Comparison of ENCODE assay signal across 25 cellular contexts in genomic region chr12:117085318-117085947, GRCh38. TPM values are rescaled to one million over a fixed set of nuclear protein-coding genes. Genes with fewer than 3 reads are reported as not detected.
DNase-seq lines count a peak whose midpoint lies in the region; ATAC-seq, FAIRE-seq and TF ChIP-seq lines count a peak whose summit lies in the region.
"Had no signal": no experiment of that assay in that cellular context is flagged by ENCODE, and none has a peak within 500 bp of the region (broad histone marks: within the 10 kb centered on the region; RNA-seq: fewer than 3 reads in every experiment).

No MANE protein-coding gene starts in this region.

- no peak for DNase-seq in breast epithelium (ENCODE audit: low spot score in 2 of 2)
- DNase-seq in mammary epithelial cell, result no peak
- no peak for DNase-seq in NT2/D1 (ENCODE audit: low read depth, low spot score)
- no peak for DNase-seq in HepG2 (ENCODE audit: low spot score)
- DNase-seq in spleen, result peak; percentile 60
- DNase-seq in iPS-NIHi7 (ENCODE audit: extremely low spot score), result no peak
- no peak for DNase-seq in COLO829 (ENCODE audit: low spot score)
- DNase-seq in esophagus muscularis mucosa (ENCODE audit: extremely low spot score), result no peak
- DNase-seq: activated gamma-delta T cell; AML-193; brain microvascular endothelial cell; DMS53; effector CD8-positive, alpha-beta T cell; glutamatergic neuron; MG63; NCI-H2029 treated with DMSO at 0.1 percent for 48 hours; retina; transverse colon had no signal

- FAIRE-seq in HepG2 (lab: Jason Lieb, UNC), result no peak
- FAIRE-seq: A549, colon, G401.6, GM19239, H54 had no signal

- no peak for TF ChIP-seq POLR2A in breast epithelium (IDR thresholded peaks at IDR 0.05)
- no peak for TF ChIP-seq POLR2A in HepG2 (IDR thresholded peaks at IDR 0.05; ENCODE audit: insufficient read depth in 1 of 2, low read depth in 2 of 2, low read length in 2 of 2)
- no peak for TF ChIP-seq POLR2A in spleen (IDR thresholded peaks at IDR 0.05)
- no peak for TF ChIP-seq POLR2A in esophagus muscularis mucosa (IDR thresholded peaks at IDR 0.05; ENCODE audit: low read depth)

- H3K9me3 ChIP-seq in breast epithelium (peaks cover 0 to 4% of the 10 kb centered on the region in 2 donors), mammary epithelial cell (replicated peaks; ENCODE audit: insufficient read depth, low read length) (no peaks in the 10 kb centered on the region), NT2/D1 (ENCODE audit: insufficient read depth, low read length) (peaks cover 18% of the 10 kb centered on the region), HepG2 (ENCODE audit: low read length) (no peaks in the 10 kb centered on the region), spleen (peaks cover 0 to 19% (median 16%) of the 10 kb centered on the region in 8 donors), esophagus muscularis mucosa (peaks cover 0 to 13% (median 6%) of the 10 kb centered on the region in 4 donors)

- H3K36me3 ChIP-seq in breast epithelium, result no peaks in the 10 kb centered on the region
- no peaks in the 10 kb centered on the region for H3K36me3 ChIP-seq in mammary epithelial cell (ENCODE audit: insufficient read depth, low read length)
- no peaks in the 10 kb centered on the region for H3K36me3 ChIP-seq in NT2/D1 (ENCODE audit: insufficient read depth, insufficient read length, low read length)
- peaks cover 6 to 30% of the 10 kb centered on the region in 2 experiments; a peak in 4 of 5 replicates for H3K36me3 ChIP-seq in HepG2 (replicated peaks in 1 of 2; ENCODE audit: control insufficient read depth in 1 of 2, insufficient read depth in 2 of 2, low read length in 2 of 2)
- H3K36me3 ChIP-seq in spleen, result no peaks in the 10 kb centered on the region
- H3K36me3 ChIP-seq in esophagus muscularis mucosa, result no peaks in the 10 kb centered on the region
- H3K36me3 ChIP-seq: brain microvascular endothelial cell, MG63, transverse colon had no signal

- H3K79me2 ChIP-seq in mammary epithelial cell (ENCODE audit: insufficient read depth, low read length), result no peaks in the 10 kb centered on the region
- peaks cover 93% of the 10 kb centered on the region for H3K79me2 ChIP-seq in HepG2 (ENCODE audit: insufficient read depth, low read length)

- no peak overlapping the region for H3K9ac ChIP-seq in mammary epithelial cell (ENCODE audit: insufficient read depth, low read length)
- peak overlapping the region; percentile 37 for H3K9ac ChIP-seq in NT2/D1 (ENCODE audit: insufficient read length, low read depth)
- H3K9ac ChIP-seq in HepG2 (ENCODE audit: insufficient read depth, low read depth, low read length), result peak overlapping the region; percentile 30; the same call in 1 of the 2 replicates

- in situ Hi-C loops in mammary epithelial cell (cut with MboI; ENCODE audit: low sequenced_read_pairs in 2 of 2) (no loop called here), HepG2 (cut with HindIII; ENCODE audit: extremely low pct_ligation_motif_present, low pct_unique_long_range_greater_than_20kb) (no loop called here)

- H3K4me3 ChIP-seq in breast epithelium, result peak overlapping the region in 1 of 3 donors; percentile 3
- no peak overlapping the region for H3K4me3 ChIP-seq in mammary epithelial cell (replicated peaks in 1 of 3; ENCODE audit: insufficient read depth in 1 of 3, low read depth in 2 of 3, low read length in 3 of 3)
- H3K4me3 ChIP-seq in NT2/D1 (ENCODE audit: insufficient read length, low read depth), result no peak overlapping the region
- no peak overlapping the region for H3K4me3 ChIP-seq in HepG2 (replicated peaks in 1 of 3; ENCODE audit: insufficient read depth in 1 of 3, low read depth in 2 of 3, low read length in 3 of 3)
- no peak overlapping the region for H3K4me3 ChIP-seq in spleen
- no peak overlapping the region for H3K4me3 ChIP-seq in esophagus muscularis mucosa
- H3K4me3 ChIP-seq: A549, MG63, transverse colon had no signal

- dilution Hi-C loops in mammary epithelial cell (cut with HindIII; ENCODE audit: low sequenced_read_pairs), result no loop called here

- no TSS peak for BruUV-seq in mammary epithelial cell (replicated peaks; lab: Mats Ljungman, UMichigan)
- BruUV-seq in HepG2 (replicated peaks; lab: Mats Ljungman, UMichigan), result no TSS peak

- intact Hi-C loops in breast epithelium (cut with DNase I; ENCODE audit: low total_unique reads), result no loop called here
- intact Hi-C loops in mammary epithelial cell (cut with micrococcal nuclease), result no loop called here
- intact Hi-C loops in HepG2 (cut with micrococcal nuclease; ENCODE audit: unreplicated experiment), result no loop called here
- intact Hi-C loops in spleen (cut with DNase I; ENCODE audit: low total_unique reads), result no loop called here
- intact Hi-C loops in esophagus muscularis mucosa (cut with DNase I), result no loop called here

- CTCF ChIA-PET in mammary epithelial cell (lab: Charles Lee; ENCODE audit: low non-redundant PET), result no interaction called here
- CTCF ChIA-PET in HepG2 (lab: Yijun Ruan, JAX; ENCODE audit: low intra/inter-chr PET ratio, low total read pairs), result no interaction called here

- TF ChIP-seq CTCF in breast epithelium (IDR thresholded peaks at IDR 0.05), result no peak
- TF ChIP-seq CTCF in mammary epithelial cell (conservative IDR thresholded peaks at IDR 0.05 in 1 of 2, IDR thresholded peaks at IDR 0.05 in 1 of 2; ENCODE audit: extremely low read depth in 1 of 2, insufficient read depth in 1 of 2, low read depth in 1 of 2, low read length in 2 of 2), result no peak
- no peak for TF ChIP-seq CTCF in HepG2 (CRISPR knock-in tag; IDR thresholded peaks at IDR 0.05)
- no peak for TF ChIP-seq CTCF in spleen (IDR thresholded peaks at IDR 0.05 in 8 of 11, conservative IDR thresholded peaks at IDR 0.05 in 3 of 11)
- TF ChIP-seq CTCF in esophagus muscularis mucosa (IDR thresholded peaks at IDR 0.05), result no peak

- TF ChIP-seq RAD21 in HepG2 (CRISPR knock-in tag; IDR thresholded peaks at IDR 0.05), result no peak

- 8% methylated on average over 5 of the region's 10 CpGs for WGBS in mammary epithelial cell (ENCODE audit: low coverage, missing lambda C conversion rate)
- 83% methylated on average over 6 of the region's 10 CpGs for whole genome bisulfite sequencing in HepG2 (ENCODE audit: low lambda C conversion rate)
- 69 to 85% (median 80%) methylated on average over 9 to 10 of the region's 10 CpGs for WGBS in spleen, 5 donors
- 79% methylated on average over 9 of the region's 10 CpGs for WGBS in esophagus muscularis mucosa

- H3K4me1 ChIP-seq in breast epithelium, result peaks cover 0 to 7% of the 10 kb centered on the region in 2 donors
- H3K4me1 ChIP-seq in mammary epithelial cell (ENCODE audit: insufficient read depth, low read length), result no peaks in the 10 kb centered on the region
- peaks cover 21% of the 10 kb centered on the region for H3K4me1 ChIP-seq in NT2/D1 (ENCODE audit: insufficient read depth, insufficient read length)
- H3K4me1 ChIP-seq in HepG2 (ENCODE audit: insufficient read depth, low read length), result peaks cover 77% of the 10 kb centered on the region
- no peaks in the 10 kb centered on the region for H3K4me1 ChIP-seq in spleen
- peaks cover 9 to 14% (median 13%) of the 10 kb centered on the region in 4 donors for H3K4me1 ChIP-seq in esophagus muscularis mucosa
- H3K4me1 ChIP-seq: transverse colon had no signal

- H3K27ac ChIP-seq in breast epithelium (peak overlapping the region; percentile 62 to 67), mammary epithelial cell (ENCODE audit: insufficient read depth, low read depth, low read length) (no peak overlapping the region), HepG2 (ENCODE audit: extremely low read length, insufficient read depth, low read length) (peak overlapping the region; percentile 2), spleen (no peak overlapping the region), esophagus muscularis mucosa (replicated peaks in 1 of 4) (no peak overlapping the region)
- H3K27ac ChIP-seq: A549, brain microvascular endothelial cell, epithelial cell of prostate, transverse colon had no signal

- ATAC-seq in HepG2, result peak; percentile 26; the same call in 2 of the 3 replicates

- H3K4me2 ChIP-seq in mammary epithelial cell (ENCODE audit: insufficient read depth, low read depth, low read length) (no peak overlapping the region), HepG2 (ENCODE audit: low read depth, low read length) (peak overlapping the region; percentile 18; the same call in 1 of the 2 replicates)
- H3K4me2 ChIP-seq: A549 had no signal

- POLR2A ChIA-PET in HepG2 (lab: Yijun Ruan, JAX), result no interaction called here

- H3K27me3 ChIP-seq in breast epithelium (no peaks in the 10 kb centered on the region), mammary epithelial cell (ENCODE audit: insufficient read depth, low read length) (peaks cover 12% of the 10 kb centered on the region), NT2/D1 (ENCODE audit: insufficient read depth, insufficient read length) (no peaks in the 10 kb centered on the region), HepG2 (ENCODE audit: control insufficient read depth in 1 of 2, insufficient read depth in 2 of 2, low read length in 2 of 2) (no peaks in the 10 kb centered on the region), spleen (replicated peaks in 1 of 7) (no peaks in the 10 kb centered on the region), esophagus muscularis mucosa (no peaks in the 10 kb centered on the region)
- H3K27me3 ChIP-seq: brain microvascular endothelial cell, MG63, transverse colon had no signal

- H2AFZ ChIP-seq in mammary epithelial cell (ENCODE audit: low read depth, low read length) (no peak overlapping the region), HepG2 (ENCODE audit: low read length) (no peak overlapping the region)

- TF ChIP-seq EP300 in HepG2 (IDR thresholded peaks at IDR 0.05; ENCODE audit: low read depth in 2 of 2, low read length in 2 of 2) (no peak), HepG2 (CRISPR knock-in tag; IDR thresholded peaks at IDR 0.05; ENCODE audit: borderline replicate concordance) (no peak), esophagus muscularis mucosa (IDR thresholded peaks at IDR 0.05) (no peak)

- H4K20me1 ChIP-seq in mammary epithelial cell (ENCODE audit: insufficient read depth, low read length) (no peaks in the 10 kb centered on the region), HepG2 (ENCODE audit: insufficient read depth, low read length) (peaks cover 12% of the 10 kb centered on the region; the same call in 1 of the 2 replicates)

RNA-seq across cellular contexts. Expression of gene TESC, which starts 13.8 kb away (rescaled TPM):
- total RNA-seq in breast epithelium, result 10 to 100 TPM in 1 of 3 donors, 1 to 10 TPM in 2; 3.8 to 45.1 (median 7.2) TPM
- under 1 TPM in 1 of 2 donors, not detected in 1; 0.33 TPM for total RNA-seq in mammary epithelial cell
- polyA plus RNA-seq in mammary epithelial cell, result not detected
- polyA minus RNA-seq in mammary epithelial cell, result not detected
- 90.4 and 95.7 TPM in 2 replicates for total RNA-seq in HepG2 (2016; rRNA removed; fragmentation: Illumina TruSeq; extraction: Trizol)
- 47.9 and 55.6 TPM in 2 replicates for total RNA-seq in HepG2 (2016; cell fraction: cytosol; rRNA removed; fragmentation: Illumina TruSeq; extraction: Trizol; ENCODE audit: low read depth)
- total RNA-seq in HepG2 (2016; cell fraction: insoluble cytoplasmic fraction; rRNA removed; fragmentation: Illumina TruSeq; extraction: Trizol), result 94.6 and 101 TPM in 2 replicates
- 73.3 and 75.8 TPM in 2 replicates for total RNA-seq in HepG2 (2016; cell fraction: membrane; rRNA removed; fragmentation: Illumina TruSeq; extraction: Trizol)
- 42.8 and 54.2 TPM in 2 replicates for total RNA-seq in HepG2 (2016; cell fraction: nucleus; rRNA removed; fragmentation: Illumina TruSeq; extraction: Trizol)
- 181 and 193 TPM in 2 replicates for polyA plus RNA-seq in HepG2 (2011; rRNA removed)
- polyA plus RNA-seq in HepG2 (2011; cell fraction: cytosol; rRNA removed), result 178 and 242 TPM in 2 replicates
- 194 and 196 TPM in 2 replicates for polyA plus RNA-seq in HepG2 (2011; cell fraction: nucleus; rRNA removed)
- 45.0 and 55.8 TPM in 2 replicates for polyA plus RNA-seq in HepG2 (2012)
- 46.7 and 59.9 TPM in 2 replicates for polyA plus RNA-seq in HepG2 (2016; cell fraction: cytosol; fragmentation: Illumina TruSeq; extraction: Trizol; ENCODE audit: low read depth)
- polyA plus RNA-seq in HepG2 (2016; cell fraction: insoluble cytoplasmic fraction; fragmentation: Illumina TruSeq; extraction: Trizol; ENCODE audit: low read depth), result 103 and 109 TPM in 2 replicates
- polyA plus RNA-seq in HepG2 (2016; cell fraction: membrane; fragmentation: Illumina TruSeq; extraction: Trizol; ENCODE audit: low read depth), result 69.1 and 76.1 TPM in 2 replicates
- 80.6 and 84.9 TPM in 2 replicates for polyA plus RNA-seq in HepG2 (2016; cell fraction: nucleus; fragmentation: Illumina TruSeq; extraction: Trizol; ENCODE audit: insufficient read depth, low read depth)
- polyA minus RNA-seq in HepG2 (2011; rRNA and poly(A)+ RNA removed; ENCODE audit: low replicate concordance), result 8.2 and 120 TPM in 2 replicates
- polyA minus RNA-seq in HepG2 (2011; cell fraction: cytosol; rRNA and poly(A)+ RNA removed), result 28.3 and 29.5 TPM in 2 replicates
- 89.0 and 92.2 TPM in 2 replicates for polyA minus RNA-seq in HepG2 (2011; cell fraction: nucleus; rRNA and poly(A)+ RNA removed)
- total RNA-seq in spleen, result 10 to 100 TPM in 5 of 7 donors, 1 to 10 TPM in 2; 5.5 to 26.9 (median 20.3) TPM
- polyA plus RNA-seq in spleen, result 10 to 100 TPM in 2 of 3 donors, 1 to 10 TPM in 1; 5.5 to 16.1 (median 10.9) TPM
- 1 to 10 TPM; 4.5 to 8.6 (median 6.6) TPM for total RNA-seq in esophagus muscularis mucosa
- total RNA-seq: myocyte had no signal

Comparison
In these comparisons a context has a peak if more than half of its experiments do, and no peak if none do; other contexts are left out.
1. H3K27ac ChIP-seq: peak in breast epithelium (2 of 2) and HepG2 (single experiment); none in mammary epithelial cell (single experiment), spleen (0 of 8) and esophagus muscularis mucosa (0 of 4).